9 cellular contexts compared by ENCODE assay signal in genomic region chr19:3983936-3984583, GRCh38. TPM values are rescaled to one million over a fixed set of nuclear protein-coding genes. Genes with fewer than 3 reads are reported as not detected.
DNase-seq lines count a peak whose midpoint lies in the region; ATAC-seq and TF ChIP-seq lines count a peak whose summit lies in the region.
"Had no signal": no experiment of that assay in that cellular context is flagged by ENCODE, and none has a peak within 500 bp of the region (broad histone marks: within the 10 kb centered on the region; RNA-seq: fewer than 3 reads in every experiment).

No MANE protein-coding gene starts in this region.

- TF ChIP-seq POLR2A in IMR-90 (IDR thresholded peaks at IDR 0.05; ENCODE audit: low read depth, low read length) (no peak), spleen (IDR thresholded peaks at IDR 0.05) (no peak)

- H3K9ac ChIP-seq in IMR-90 (ENCODE audit: low read depth, low read length): peak overlapping the region; percentile 98

- peaks cover 50 to 67% (median 55%) of the 10 kb centered on the region in 3 donors for H3K4me1 Mint-ChIP-seq in CD8-positive, alpha-beta memory T cell
- peaks cover 22% of the 10 kb centered on the region for H3K4me1 Mint-ChIP-seq in activated naive CD8-positive, alpha-beta T cell treated with anti-CD3 and anti-CD28 coated beads, Interleukin-2, amount 10 ng/mL, durations not matched to agents 7 days and 5 days

- whole genome bisulfite sequencing in IMR-90 (ENCODE audit: extremely low coverage in 2 of 2, insufficient read length in 1 of 2), 2 experiments: 21% methylated on average over 20 of the region's 30 CpGs; no CpG with 5 or more reads in 1 of the 2 experiments
- 15 to 48% (median 29%) methylated on average over 14 to 30 of the region's 30 CpGs for WGBS in spleen, 5 donors

- no peak overlapping the region for H4K5ac ChIP-seq in IMR-90 (ENCODE audit: low read depth, low read length)

- H3K4ac ChIP-seq in IMR-90 (ENCODE audit: low read depth, low read length): peak overlapping the region; percentile 96

- peak overlapping the region; percentile 98 for H3K14ac ChIP-seq in IMR-90 (replicated peaks; ENCODE audit: low read depth, low read length)

- no peaks in the 10 kb centered on the region for H3K9me3 ChIP-seq in CD8-positive, alpha-beta memory T cell (ENCODE audit: low read length)
- H3K9me3 ChIP-seq in IMR-90 (ENCODE audit: control insufficient read depth, insufficient read depth, low read length) (no peaks in the 10 kb centered on the region), spleen (no peaks in the 10 kb centered on the region)

- intact Hi-C loops in IMR-90 (cut with micrococcal nuclease) (no loop called here), spleen (cut with DNase I; ENCODE audit: low total_unique reads) (no loop called here)

- peaks cover 5 to 65% of the 10 kb centered on the region in 2 experiments; a peak in 3 of 4 replicates for H3K79me1 ChIP-seq in IMR-90 (ENCODE audit: low read depth in 1 of 2, low read length in 2 of 2)

- H3K4me3 ChIP-seq in CD8-positive, alpha-beta memory T cell (ENCODE audit: low read length): peak overlapping the region; percentile 90
- H3K4me3 ChIP-seq in IMR-90 (ENCODE audit: insufficient read depth, low read depth, low read length) (peak overlapping the region; percentile 79), iPS-11a (ENCODE audit: low read depth, low read length) (peak overlapping the region; percentile 99), spleen (peak overlapping the region; percentile 70 to 90 (median 80))

- no peaks in the 10 kb centered on the region for H3K27me3 ChIP-seq in CD8-positive, alpha-beta memory T cell (ENCODE audit: insufficient read depth, low read length, poor library complexity, severe bottlenecking)
- H3K27me3 ChIP-seq in IMR-90 (ENCODE audit: control insufficient read depth, insufficient read depth, low read length) (no peaks in the 10 kb centered on the region), spleen (replicated peaks in 1 of 7) (no peaks in the 10 kb centered on the region)

- peaks cover 0 to 10% of the 10 kb centered on the region in 2 donors for H3K27me3 Mint-ChIP-seq in CD8-positive, alpha-beta memory T cell
- no peaks in the 10 kb centered on the region for H3K27me3 Mint-ChIP-seq in activated naive CD8-positive, alpha-beta T cell treated with anti-CD3 and anti-CD28 coated beads, Interleukin-2, amount 10 ng/mL, durations not matched to agents 7 days and 5 days

- BruUV-seq in IMR-90 (replicated peaks; lab: Mats Ljungman, UMichigan): no TSS peak

- H2BK120ac ChIP-seq in IMR-90 (ENCODE audit: low read depth, low read length): no peak overlapping the region

- peak overlapping the region; percentile 60 for H2AFZ ChIP-seq in IMR-90 (replicated peaks; ENCODE audit: low read length, poor library complexity)

- in situ Hi-C loops in IMR-90 (cut with MboI; ENCODE audit: low sequenced_read_pairs): no loop called here

- peak overlapping the region; percentile 94 to 99 (median 97) for H3K4me3 Mint-ChIP-seq in CD8-positive, alpha-beta memory T cell
- H3K4me3 Mint-ChIP-seq in activated naive CD8-positive, alpha-beta T cell treated with anti-CD3 and anti-CD28 coated beads, Interleukin-2, amount 10 ng/mL, durations not matched to agents 7 days and 5 days: peak overlapping the region; percentile 98

- peak overlapping the region; percentile 86 for H3K27ac ChIP-seq in CD8-positive, alpha-beta memory T cell (ENCODE audit: low read depth, low read length)
- H3K27ac ChIP-seq in IMR-90 (ENCODE audit: insufficient read depth, low read length) (peak overlapping the region; percentile 93), spleen (peak overlapping the region; percentile 90 to 98 (median 94))

- peaks cover 62% of the 10 kb centered on the region for H4K20me1 ChIP-seq in IMR-90 (ENCODE audit: insufficient read depth, low read length)

- peak overlapping the region; percentile 90 for H2BK5ac ChIP-seq in IMR-90 (ENCODE audit: low read depth, low read length, poor library complexity, severe bottlenecking)

- ATAC-seq in IMR-90 (ENCODE audit: low read depth): peak; percentile 1
- no peak for ATAC-seq in activated naive CD8-positive, alpha-beta T cell treated with anti-CD3 and anti-CD28 coated beads, Interleukin-2, amount 10 ng/mL, durations not matched to agents 7 days and 5 days (ENCODE audit: low read depth)
- ATAC-seq in HG03196 (IDR thresholded peaks at IDR 0.05; ENCODE audit: unreplicated experiment): no peak

- H2BK15ac ChIP-seq in IMR-90 (ENCODE audit: low read depth, low read length): no peak overlapping the region

- peak overlapping the region; percentile 94 for H3K4me2 ChIP-seq in IMR-90 (ENCODE audit: low read depth, low read length)

- H3K9me3 Mint-ChIP-seq in CD8-positive, alpha-beta memory T cell: no peaks in the 10 kb centered on the region
- H3K9me3 Mint-ChIP-seq in activated naive CD8-positive, alpha-beta T cell treated with anti-CD3 and anti-CD28 coated beads, Interleukin-2, amount 10 ng/mL, durations not matched to agents 7 days and 5 days: no peaks in the 10 kb centered on the region

- no peak overlapping the region for H2BK20ac ChIP-seq in IMR-90 (ENCODE audit: low read depth, low read length)

- H3K36me3 ChIP-seq in CD8-positive, alpha-beta memory T cell (ENCODE audit: insufficient read depth, low read length): peaks cover 52% of the 10 kb centered on the region
- H3K36me3 ChIP-seq in IMR-90 (ENCODE audit: control insufficient read depth, insufficient read depth, low read length) (peaks cover 56% of the 10 kb centered on the region), spleen (peaks cover 12 to 54% (median 53%) of the 10 kb centered on the region in 6 donors)

- no peak overlapping the region for H3K18ac ChIP-seq in IMR-90 (ENCODE audit: low read depth, low read length)

- TF ChIP-seq RAD21 in IMR-90 (IDR thresholded peaks at IDR 0.05; ENCODE audit: low read length): no peak

- H2AK5ac ChIP-seq in IMR-90 (ENCODE audit: low read depth, low read length): peak overlapping the region; percentile 77

- TF ChIP-seq CTCF in IMR-90 (conservative IDR thresholded peaks at IDR 0.05; ENCODE audit: low read depth, low read length) (no peak), spleen (IDR thresholded peaks at IDR 0.05 in 8 of 11, conservative IDR thresholded peaks at IDR 0.05 in 3 of 11) (no peak)

- peak overlapping the region; percentile 99 for H2AK9ac ChIP-seq in IMR-90 (replicated peaks; ENCODE audit: low read depth, low read length, poor library complexity)

- dilution Hi-C loops in IMR-90 (cut with HindIII; ENCODE audit: low sequenced_read_pairs, unreplicated experiment): no loop called here

- POLR2A ChIA-PET in CD8-positive, alpha-beta memory T cell (lab: Charles Lee): interaction anchor here (1.0 to 2.8 kb wide), 6 partner anchors 9 to 121 kb away, joined by 3 to 25 read pairs (median 5); partner anchors contain the start of genes DAPK3, PIAS4 and ZBTB7A
- POLR2A ChIA-PET in IMR-90 (lab: Charles Lee; ENCODE audit: unreplicated experiment): interaction anchor here (1.0 kb wide), 1 partner anchor 14 kb away, joined by 3 read pairs; no protein-coding TSS in a partner anchor
- POLR2A ChIA-PET in activated naive CD8-positive, alpha-beta T cell treated with anti-CD3 and anti-CD28 coated beads, Interleukin-2, amount 10 ng/mL, durations not matched to agents 7 days and 5 days (lab: Charles Lee): interaction anchor here (0.5 to 3.2 kb wide), 4 partner anchors 9 to 105 kb away, joined by 5 to 34 read pairs (median 12); partner anchors contain the start of genes DAPK3 and PIAS4

- CTCF ChIA-PET in CD8-positive, alpha-beta memory T cell (lab: Charles Lee): interaction anchor here (1.1 to 2.6 kb wide), 3 partner anchors 9 to 83 kb away, joined by 6 to 14 read pairs (median 7); partner anchors contain the start of genes DAPK3 and ZBTB7A
- CTCF ChIA-PET in IMR-90 (lab: Yijun Ruan, JAX): interaction anchor here (0.8 kb wide), 1 partner anchor 9 kb away, joined by 7 read pairs; no protein-coding TSS in a partner anchor

- H3K23ac ChIP-seq in IMR-90 (ENCODE audit: low read depth, low read length): peak overlapping the region; percentile 98

- peak in 1 of 5 donors; percentile 6 for DNase-seq in CD8-positive, alpha-beta memory T cell
- DNase-seq in IMR-90 (peak; percentile 47), spleen (peak; percentile 87), NCI-H82 treated with DMSO at 0.1 percent for 48 hours (lab: John Stamatoyannopoulos, UW; ENCODE audit: unreplicated experiment) (no peak), retina (no peak)
- no peak for DNase-seq in activated naive CD8-positive, alpha-beta T cell treated with anti-CD3 and anti-CD28 coated beads, Interleukin-2, amount 10 ng/mL, durations not matched to agents 7 days and 5 days

- H3K4me1 ChIP-seq in CD8-positive, alpha-beta memory T cell (ENCODE audit: insufficient read depth, low read length): peaks cover 46% of the 10 kb centered on the region
- H3K4me1 ChIP-seq in IMR-90 (ENCODE audit: control insufficient read depth, insufficient read depth, low read length): peaks cover 13% of the 10 kb centered on the region
- peaks cover 42 to 93% (median 76%) of the 10 kb centered on the region in 6 donors for H3K4me1 ChIP-seq in spleen

- 0 out of 4 replicates have a peak overlapping the region, but pooled peaks of 1 of the 2 experiments have one; percentile 2 for H4K8ac ChIP-seq in IMR-90 (ENCODE audit: low read depth in 2 of 2, low read length in 2 of 2)

- peaks cover 11 to 63% (median 16%) of the 10 kb centered on the region in 3 donors for H3K36me3 Mint-ChIP-seq in CD8-positive, alpha-beta memory T cell
- H3K36me3 Mint-ChIP-seq in activated naive CD8-positive, alpha-beta T cell treated with anti-CD3 and anti-CD28 coated beads, Interleukin-2, amount 10 ng/mL, durations not matched to agents 7 days and 5 days: peaks cover 29% of the 10 kb centered on the region

- H3K9me1 ChIP-seq in IMR-90 (ENCODE audit: insufficient read depth, low read length): 0 out of 2 replicates have a peak, but pooled peaks cover 7% of the 10 kb centered on the region

- H3K27ac Mint-ChIP-seq in CD8-positive, alpha-beta memory T cell: peak overlapping the region; percentile 92 to 98 (median 97)
- H3K27ac Mint-ChIP-seq in activated naive CD8-positive, alpha-beta T cell treated with anti-CD3 and anti-CD28 coated beads, Interleukin-2, amount 10 ng/mL, durations not matched to agents 7 days and 5 days: peak overlapping the region; percentile 92

- peak overlapping the region; percentile 16; the same call in 1 of the 2 replicates for H4K91ac ChIP-seq in IMR-90 (ENCODE audit: insufficient read depth, low read depth, low read length)

- peak overlapping the region; percentile 76 for H3K56ac ChIP-seq in IMR-90 (ENCODE audit: extremely low read depth, insufficient read depth, low read length)

RNA-seq across cellular contexts. Expression of gene EEF2, which starts 1.2 kb away (rescaled TPM):
- total RNA-seq in CD8-positive, alpha-beta memory T cell: 1,000 to 10,000 TPM; 3,106 to 3,129 TPM
- 533 TPM for polyA plus RNA-seq in CD8-positive, alpha-beta memory T cell
- total RNA-seq in IMR-90 (2012; rRNA removed) (1,727 and 2,161 TPM in 2 replicates), spleen (1,000 to 10,000 TPM; 1,078 to 1,961 (median 1,406) TPM)
- polyA plus RNA-seq in IMR-90 (2012; rRNA removed) (1,505 and 1,547 TPM in 2 replicates), spleen (1,000 to 10,000 TPM in 1 of 3 donors, 100 to 1,000 TPM in 2; 565 to 1,281 (median 624) TPM)
- polyA plus RNA-seq in IMR-90 (2012; cell fraction: cytosol; rRNA removed): 957 and 2,460 TPM in 2 replicates
- 805 and 1,780 TPM in 2 replicates for polyA plus RNA-seq in IMR-90 (2012; cell fraction: nucleus; rRNA removed; ENCODE audit: low replicate concordance)
- total RNA-seq in activated naive CD8-positive, alpha-beta T cell treated with anti-CD3 and anti-CD28 coated beads, Interleukin-2, amount 10 ng/mL, durations not matched to agents 7 days and 5 days: 1,000 to 10,000 TPM; 1,510 to 1,513 TPM

RNA-seq across cellular contexts. Expression of gene DAPK3, which starts 13.2 kb away (rescaled TPM):
- total RNA-seq in CD8-positive, alpha-beta memory T cell: 10 to 100 TPM; 42.5 to 44.9 TPM
- polyA plus RNA-seq in CD8-positive, alpha-beta memory T cell: 38.5 TPM
- total RNA-seq in IMR-90 (2012; rRNA removed) (128 and 145 TPM in 2 replicates), spleen (10 to 100 TPM; 37.1 to 49.3 (median 46.7) TPM)
- polyA plus RNA-seq in IMR-90 (2012; rRNA removed) (188 and 202 TPM in 2 replicates), spleen (10 to 100 TPM; 26.5 to 68.8 (median 30.8) TPM)
- 189 and 293 TPM in 2 replicates for polyA plus RNA-seq in IMR-90 (2012; cell fraction: cytosol; rRNA removed)
- polyA plus RNA-seq in IMR-90 (2012; cell fraction: nucleus; rRNA removed; ENCODE audit: low replicate concordance): 209 and 518 TPM in 2 replicates
- total RNA-seq in activated naive CD8-positive, alpha-beta T cell treated with anti-CD3 and anti-CD28 coated beads, Interleukin-2, amount 10 ng/mL, durations not matched to agents 7 days and 5 days: 10 to 100 TPM; 44.8 to 49.8 TPM

RNA-seq across cellular contexts. Expression of gene PIAS4, which starts 23.5 kb away (rescaled TPM):
- total RNA-seq in CD8-positive, alpha-beta memory T cell: 10 to 100 TPM; 29.1 to 33.8 TPM
- polyA plus RNA-seq in CD8-positive, alpha-beta memory T cell: 6.3 TPM
- 10.8 and 13.6 TPM in 2 replicates for total RNA-seq in IMR-90 (2012; rRNA removed)
- 12.1 and 16.6 TPM in 2 replicates for polyA plus RNA-seq in IMR-90 (2012; rRNA removed)
- polyA plus RNA-seq in IMR-90 (2012; cell fraction: cytosol; rRNA removed): 11.9 and 21.3 TPM in 2 replicates
- 12.0 and 20.3 TPM in 2 replicates for polyA plus RNA-seq in IMR-90 (2012; cell fraction: nucleus; rRNA removed; ENCODE audit: low replicate concordance)
- total RNA-seq in activated naive CD8-positive, alpha-beta T cell treated with anti-CD3 and anti-CD28 coated beads, Interleukin-2, amount 10 ng/mL, durations not matched to agents 7 days and 5 days: 10 to 100 TPM; 32.1 to 38.3 TPM
- total RNA-seq in spleen: 10 to 100 TPM; 16.4 to 30.5 (median 29.0) TPM
- polyA plus RNA-seq in spleen: 10 to 100 TPM in 1 of 3 donors, 1 to 10 TPM in 2; 6.2 to 13.9 (median 6.4) TPM

RNA-seq across cellular contexts. Expression of gene NMRK2, which starts 51.2 kb away (rescaled TPM):
- total RNA-seq in CD8-positive, alpha-beta memory T cell: not detected
- polyA plus RNA-seq in CD8-positive, alpha-beta memory T cell: not detected
- total RNA-seq in IMR-90 (2012; rRNA removed): not detected in 2 replicates
- not detected in 2 replicates for polyA plus RNA-seq in IMR-90 (2012; rRNA removed)
- polyA plus RNA-seq in IMR-90 (2012; cell fraction: cytosol; rRNA removed): not detected in 2 replicates
- polyA plus RNA-seq in IMR-90 (2012; cell fraction: nucleus; rRNA removed; ENCODE audit: low replicate concordance): not detected in 2 replicates
- not detected for total RNA-seq in activated naive CD8-positive, alpha-beta T cell treated with anti-CD3 and anti-CD28 coated beads, Interleukin-2, amount 10 ng/mL, durations not matched to agents 7 days and 5 days
- not detected for total RNA-seq in spleen
- 1 to 10 TPM in 1 of 3 donors, under 1 TPM in 2; 0.29 to 1.5 (median 0.52) TPM for polyA plus RNA-seq in spleen
- total RNA-seq: T-helper 1 cell treated with Interleukin-12 subunit alpha and Interleukin-12 subunit beta and Interleukin-4 antibody, amounts not matched to agents 30 ng/mL and 1 ng/mL, for 36 hours had no signal

Comparison
In these comparisons a context has a peak if more than half of its experiments do, and no peak if none do; other contexts are left out.
1. DNase-seq: peak in IMR-90 (single experiment) and spleen (single experiment); none in activated naive CD8-positive, alpha-beta T cell treated with anti-CD3 and anti-CD28 coated beads, Interleukin-2, amount 10 ng/mL, durations not matched to agents 7 days and 5 days (single experiment), NCI-H82 treated with DMSO at 0.1 percent for 48 hours (single experiment) and retina (single experiment).
2. Peak in every context shown above with its lines, with median percentiles within 50 percentile points of each other: H3K27ac ChIP-seq and H3K4me3 ChIP-seq.